ENCODE assay signal across 1 cellular context in genomic region chr9:92160786-92161185, GRCh38.
TF ChIP-seq lines count a peak whose summit lies in the region.

No MANE protein-coding gene starts in this region.

TF ChIP-seq in GM23338, 12 proteins besides CTCF, POLR2A, EP300 and RAD21:
- no peak for TF ChIP-seq REST (IDR thresholded peaks at IDR 0.05; ENCODE audit: unreplicated experiment)
- no peak for TF ChIP-seq ETS1 (IDR thresholded peaks at IDR 0.05)
- TF ChIP-seq STAT1 (IDR thresholded peaks at IDR 0.05; ENCODE audit: unreplicated experiment), result no peak
- TF ChIP-seq EZH2 (IDR thresholded peaks at IDR 0.05; ENCODE audit: low read depth, unreplicated experiment), result no peak
- no peak for TF ChIP-seq CREB1 (CRISPR knock-in tag; IDR thresholded peaks at IDR 0.05; ENCODE audit: low read depth)
- no peak for TF ChIP-seq ZNF462 (CRISPR knock-in tag; IDR thresholded peaks at IDR 0.05)
- no peak for TF ChIP-seq EZH2phosphoT487 (IDR thresholded peaks at IDR 0.05; ENCODE audit: unreplicated experiment)
- TF ChIP-seq ZNF114 (CRISPR knock-in tag; IDR thresholded peaks at IDR 0.05), result no peak
- no peak for TF ChIP-seq JUNB (IDR thresholded peaks at IDR 0.05; ENCODE audit: unreplicated experiment)
- TF ChIP-seq NANOG (IDR thresholded peaks at IDR 0.05; ENCODE audit: borderline replicate concordance), result no peak
- no peak for TF ChIP-seq ZNF331 (CRISPR knock-in tag; IDR thresholded peaks at IDR 0.05; ENCODE audit: low read depth)
- no peak for TF ChIP-seq POLR2AphosphoS5 (IDR thresholded peaks at IDR 0.05; ENCODE audit: low read depth)
